8 cellular contexts compared by ENCODE assay signal in genomic region chr16:2048116-2048543, GRCh38. TPM values are rescaled to one million over a fixed set of nuclear protein-coding genes. Genes with fewer than 3 reads are reported as not detected.
DNase-seq lines count a peak whose midpoint lies in the region; ATAC-seq and TF ChIP-seq lines count a peak whose summit lies in the region.

No MANE protein-coding gene starts in this region.

- H3K27me3 ChIP-seq in prostate gland (replicated peaks; ENCODE audit: insufficient read depth): no peaks in the 10 kb centered on the region

- TF ChIP-seq CTCF in prostate gland (IDR thresholded peaks at IDR 0.05): no peak

- peaks cover 9% of the 10 kb centered on the region for H3K4me1 ChIP-seq in prostate gland (replicated peaks)

- peak; percentile 39 for DNase-seq in RPMI8226
- DNase-seq in prostate gland (ENCODE audit: low spot score): no peak
- no peak for DNase-seq in hippocampal formation (lab: John Stamatoyannopoulos, UW)
- DNase-seq in kidney glomerular epithelial cell (lab: John Stamatoyannopoulos, UW): no peak
- no peak for DNase-seq in stimulated activated CD4-positive, alpha-beta T cell treated with anti-CD3 and anti-CD28 coated beads, Interleukin-12 subunit alpha, Interleukin-12 subunit beta, amount 100 ng/mL, for 4 hours

- H3K27ac ChIP-seq in prostate gland: peak overlapping the region; percentile 66 to 73

- intact Hi-C loops in prostate gland (cut with DNase I): no loop called here

- no peak for TF ChIP-seq POLR2A in prostate gland (IDR thresholded peaks at IDR 0.05)

- H3K36me3 ChIP-seq in prostate gland: no peaks in the 10 kb centered on the region

- peak overlapping the region; percentile 91 for H3K4me3 ChIP-seq in prostate gland

- under 1% methylated on average over 30 of the region's 30 CpGs for WGBS in prostate gland

- H3K9me3 ChIP-seq in prostate gland: no peaks in the 10 kb centered on the region

- ATAC-seq in GM21723 (IDR thresholded peaks at IDR 0.05; ENCODE audit: unreplicated experiment) (peak; percentile 13), esophagus mucosa (peak; percentile 25), GM21528 (IDR thresholded peaks at IDR 0.05; ENCODE audit: low FRiP score, unreplicated experiment) (no peak)

RNA-seq across cellular contexts. Expression of gene TSC2, which starts 0.3 kb away (rescaled TPM):
- total RNA-seq in esophagus mucosa: 49.5 TPM
- total RNA-seq in prostate gland: 100 to 1,000 TPM in 1 of 2 donors, 10 to 100 TPM in 1; 86.3 to 168 TPM

RNA-seq across cellular contexts. Expression of gene NTHL1, which starts 0.5 kb away (rescaled TPM):
- 15.8 TPM for total RNA-seq in esophagus mucosa
- total RNA-seq in prostate gland: 10 to 100 TPM; 16.4 to 24.9 TPM

RNA-seq across cellular contexts. Expression of gene NHERF2, which starts 21.4 kb away (rescaled TPM):
- 21.6 TPM for total RNA-seq in esophagus mucosa
- 100 to 1,000 TPM; 118 to 170 TPM for total RNA-seq in prostate gland

RNA-seq across cellular contexts. Expression of gene NPW, which starts 28.5 kb away (rescaled TPM):
- total RNA-seq in esophagus mucosa (0.80 TPM), prostate gland (1 to 10 TPM; 1.8 to 3.6 TPM)

RNA-seq across cellular contexts. Expression of gene ZNF598, which starts 38.5 kb away (rescaled TPM):
- 41.0 TPM for total RNA-seq in esophagus mucosa
- 10 to 100 TPM; 30.7 to 74.3 TPM for total RNA-seq in prostate gland
